ENCODE assay signal across 31 cellular contexts in the genomic region with DNA sequence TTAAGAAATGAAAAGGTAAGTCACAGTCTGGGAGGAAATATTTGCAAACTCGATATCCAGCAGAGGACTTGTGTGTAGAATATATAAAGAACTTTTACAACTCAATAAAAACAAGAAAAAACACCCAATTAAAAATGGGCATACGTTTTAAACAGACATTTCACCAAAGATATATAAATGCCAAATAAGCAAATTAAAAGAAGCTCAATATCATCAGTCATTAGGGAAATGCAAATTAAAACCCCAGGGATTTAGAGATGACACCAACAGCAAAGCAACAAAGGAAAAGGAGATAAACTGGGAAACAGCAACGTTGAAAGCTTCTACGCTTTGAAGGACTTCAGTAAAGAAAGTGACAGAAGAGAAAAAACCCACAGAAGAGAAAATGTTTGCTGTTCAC.
"Had no signal": no experiment of that assay in that cellular context is flagged by ENCODE, and none has a peak within 500 bp of the region (broad histone marks: within the 10 kb centered on the region; RNA-seq: fewer than 3 reads in every experiment).

No MANE protein-coding gene starts in this region.

- H3K9ac ChIP-seq: parathyroid adenoma had no signal

- H3K4me2 ChIP-seq: smooth muscle cell had no signal

- H3K4me3 ChIP-seq: coronary artery, esophagus squamous epithelium, heart right ventricle, left lung, mucosa of descending colon, smooth muscle cell, testis, tibial artery had no signal

- FAIRE-seq: endothelial cell of umbilical vein, islet of Langerhans had no signal

- H3K79me2 ChIP-seq: parathyroid adenoma had no signal

- H3K4me3 Mint-ChIP-seq: mesothelial cell of epicardium; naive B cell; natural killer cell treated with Interleukin-12 subunit alpha and Interleukin-12 subunit beta and Interleukin-15 and Interleukin-18, amount 100 ng/mL, for 72 hours; neural crest cell; stimulated activated effector memory CD8-positive, alpha-beta T cell treated with anti-CD3 and anti-CD28 coated beads, Interleukin-12 subunit alpha, Interleukin-12 subunit beta, amount 100 ng/mL, for 72 hours; type B pancreatic cell had no signal

- H3K9me3 ChIP-seq: mucosa of descending colon, testis had no signal

- H2AFZ ChIP-seq: parathyroid adenoma had no signal

- H3K27ac Mint-ChIP-seq: mesothelial cell of epicardium; natural killer cell treated with Interleukin-12 subunit alpha and Interleukin-12 subunit beta and Interleukin-15 and Interleukin-18, amount 100 ng/mL, for 72 hours; progenitor cell of endocrine pancreas; stimulated activated effector memory CD8-positive, alpha-beta T cell treated with anti-CD3 and anti-CD28 coated beads, Interleukin-12 subunit alpha, Interleukin-12 subunit beta, amount 100 ng/mL, for 72 hours; type B pancreatic cell had no signal

- H3K36me3 ChIP-seq: esophagus squamous epithelium, heart right ventricle, left lung, tibial artery had no signal

- H3K36me3 Mint-ChIP-seq: stimulated activated effector memory CD8-positive, alpha-beta T cell treated with anti-CD3 and anti-CD28 coated beads, Interleukin-12 subunit alpha, Interleukin-12 subunit beta, amount 100 ng/mL, for 72 hours; type B pancreatic cell had no signal

- DNase-seq: dermis blood vessel endothelial cell; effector memory CD4-positive, alpha-beta T cell; esophagus squamous epithelium; foreskin melanocyte; glutamatergic neuron; heart right ventricle; hippocampal formation; left cardiac atrium; left lung; mesenchymal stem cell; mucosa of descending colon; naive B cell; stimulated activated CD4-positive, alpha-beta T cell treated with anti-CD3 and anti-CD28 coated beads, Interleukin-12 subunit alpha, Interleukin-12 subunit beta, amount 100 ng/mL, for 4 hours; stimulated activated CD4-positive, alpha-beta T cell treated with anti-CD3 and anti-CD28 coated beads, Interleukin-1b, Interleukin-23, amount 100 ng/mL, for 48 hours; stimulated activated CD4-positive, alpha-beta T cell treated with anti-CD3 and anti-CD28 coated beads, Interleukin-4, amount 100 ng/mL, for 1 hour; stimulated activated naive CD4-positive, alpha-beta T cell treated with Interleukin-2 at 50 U/mL for 16 hours; substantia nigra; testis had no signal

- H3K4me1 ChIP-seq: parathyroid adenoma had no signal

- H3K27me3 ChIP-seq: testis had no signal

- ATAC-seq: heart right ventricle; left cardiac atrium; left lung; mucosa of descending colon; natural killer cell treated with Interleukin-12 subunit alpha and Interleukin-12 subunit beta and Interleukin-15 and Interleukin-18, amount 100 ng/mL, for 72 hours; sciatic nerve; stimulated activated effector memory CD8-positive, alpha-beta T cell treated with anti-CD3 and anti-CD28 coated beads, Interleukin-12 subunit alpha, Interleukin-12 subunit beta, amount 100 ng/mL, for 72 hours had no signal

- H3K4me1 Mint-ChIP-seq: stimulated activated effector memory CD8-positive, alpha-beta T cell treated with anti-CD3 and anti-CD28 coated beads, Interleukin-12 subunit alpha, Interleukin-12 subunit beta, amount 100 ng/mL, for 72 hours had no signal

- H3K27ac ChIP-seq: coronary artery, esophagus squamous epithelium, heart right ventricle, left lung, parathyroid adenoma, testis, tibial artery had no signal
